1 cellular context compared by ENCODE assay signal in the genomic region with DNA sequence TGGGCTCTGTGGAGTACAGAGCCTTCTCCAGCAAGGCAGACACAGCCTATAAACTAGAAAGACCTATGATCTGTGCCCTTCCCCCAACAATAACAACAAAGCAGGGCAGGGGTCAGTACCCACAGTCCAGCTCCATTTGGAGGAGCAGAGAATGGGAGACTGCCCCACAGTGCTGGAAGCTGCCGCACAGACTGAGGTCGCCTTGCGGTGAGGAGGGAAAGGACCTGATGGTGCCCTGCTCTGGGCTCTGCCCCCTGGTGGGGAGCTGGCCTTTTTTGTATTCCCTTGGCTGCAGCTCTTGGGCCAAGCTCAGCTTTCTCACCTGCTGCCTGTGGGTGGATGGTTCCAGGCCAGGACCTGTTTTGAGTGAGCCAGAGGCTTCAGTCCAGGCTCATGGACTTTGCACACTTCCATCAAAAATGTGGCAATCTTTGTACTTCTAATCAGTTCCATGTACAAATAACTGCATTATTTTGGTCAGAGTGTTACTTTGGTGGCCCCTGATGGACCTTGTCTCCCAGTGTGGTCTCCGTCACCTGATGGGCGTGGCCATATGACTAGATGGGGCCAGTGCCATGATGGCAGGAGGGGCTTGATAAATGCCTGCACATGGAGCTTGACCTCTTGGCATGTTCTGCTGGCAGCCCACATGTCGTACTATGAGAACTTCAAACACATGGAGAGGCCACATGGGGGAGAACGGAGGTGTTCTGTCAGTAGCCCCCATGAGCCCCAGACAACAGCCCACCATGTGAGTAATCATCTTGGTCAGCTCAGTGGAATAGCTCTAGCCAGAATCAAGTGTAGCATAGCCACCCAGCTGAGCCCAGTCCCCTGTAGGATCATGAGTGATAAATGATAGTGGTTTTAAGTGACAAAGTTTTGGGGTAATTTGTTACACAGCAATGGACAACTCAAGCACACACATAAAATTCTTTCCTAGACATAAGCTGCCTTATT.
TF ChIP-seq lines count a peak whose summit lies in the region.

No MANE protein-coding gene starts in this region.

TF ChIP-seq in HepG2, 621 proteins besides CTCF, POLR2A, EP300 and RAD21 (continued from another document and continues in another):
- TF ChIP-seq, protein P1, sequence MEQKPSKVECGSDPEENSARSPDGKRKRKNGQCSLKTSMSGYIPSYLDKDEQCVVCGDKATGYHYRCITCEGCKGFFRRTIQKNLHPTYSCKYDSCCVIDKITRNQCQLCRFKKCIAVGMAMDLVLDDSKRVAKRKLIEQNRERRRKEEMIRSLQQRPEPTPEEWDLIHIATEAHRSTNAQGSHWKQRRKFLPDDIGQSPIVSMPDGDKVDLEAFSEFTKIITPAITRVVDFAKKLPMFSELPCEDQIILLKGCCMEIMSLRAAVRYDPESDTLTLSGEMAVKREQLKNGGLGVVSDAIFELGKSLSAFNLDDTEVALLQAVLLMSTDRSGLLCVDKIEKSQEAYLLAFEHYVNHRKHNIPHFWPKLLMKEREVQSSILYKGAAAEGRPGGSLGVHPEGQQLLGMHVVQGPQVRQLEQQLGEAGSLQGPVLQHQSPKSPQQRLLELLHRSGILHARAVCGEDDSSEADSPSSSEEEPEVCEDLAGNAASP (CRISPR knock-in tag; IDR thresholded peaks at IDR 0.05; ENCODE audit: borderline replicate concordance), result peak; percentile 50
- TF ChIP-seq ZNF652 (CRISPR knock-in tag; IDR thresholded peaks at IDR 0.05; ENCODE audit: borderline replicate concordance, low read depth), result no peak
- peak; percentile 72; the same call in 1 of the 2 replicates for TF ChIP-seq ZNF44 (CRISPR knock-in tag; IDR thresholded peaks at IDR 0.05)
- peak; percentile 27 for TF ChIP-seq RARA (CRISPR knock-in tag; IDR thresholded peaks at IDR 0.05)
- TF ChIP-seq, protein P2, sequence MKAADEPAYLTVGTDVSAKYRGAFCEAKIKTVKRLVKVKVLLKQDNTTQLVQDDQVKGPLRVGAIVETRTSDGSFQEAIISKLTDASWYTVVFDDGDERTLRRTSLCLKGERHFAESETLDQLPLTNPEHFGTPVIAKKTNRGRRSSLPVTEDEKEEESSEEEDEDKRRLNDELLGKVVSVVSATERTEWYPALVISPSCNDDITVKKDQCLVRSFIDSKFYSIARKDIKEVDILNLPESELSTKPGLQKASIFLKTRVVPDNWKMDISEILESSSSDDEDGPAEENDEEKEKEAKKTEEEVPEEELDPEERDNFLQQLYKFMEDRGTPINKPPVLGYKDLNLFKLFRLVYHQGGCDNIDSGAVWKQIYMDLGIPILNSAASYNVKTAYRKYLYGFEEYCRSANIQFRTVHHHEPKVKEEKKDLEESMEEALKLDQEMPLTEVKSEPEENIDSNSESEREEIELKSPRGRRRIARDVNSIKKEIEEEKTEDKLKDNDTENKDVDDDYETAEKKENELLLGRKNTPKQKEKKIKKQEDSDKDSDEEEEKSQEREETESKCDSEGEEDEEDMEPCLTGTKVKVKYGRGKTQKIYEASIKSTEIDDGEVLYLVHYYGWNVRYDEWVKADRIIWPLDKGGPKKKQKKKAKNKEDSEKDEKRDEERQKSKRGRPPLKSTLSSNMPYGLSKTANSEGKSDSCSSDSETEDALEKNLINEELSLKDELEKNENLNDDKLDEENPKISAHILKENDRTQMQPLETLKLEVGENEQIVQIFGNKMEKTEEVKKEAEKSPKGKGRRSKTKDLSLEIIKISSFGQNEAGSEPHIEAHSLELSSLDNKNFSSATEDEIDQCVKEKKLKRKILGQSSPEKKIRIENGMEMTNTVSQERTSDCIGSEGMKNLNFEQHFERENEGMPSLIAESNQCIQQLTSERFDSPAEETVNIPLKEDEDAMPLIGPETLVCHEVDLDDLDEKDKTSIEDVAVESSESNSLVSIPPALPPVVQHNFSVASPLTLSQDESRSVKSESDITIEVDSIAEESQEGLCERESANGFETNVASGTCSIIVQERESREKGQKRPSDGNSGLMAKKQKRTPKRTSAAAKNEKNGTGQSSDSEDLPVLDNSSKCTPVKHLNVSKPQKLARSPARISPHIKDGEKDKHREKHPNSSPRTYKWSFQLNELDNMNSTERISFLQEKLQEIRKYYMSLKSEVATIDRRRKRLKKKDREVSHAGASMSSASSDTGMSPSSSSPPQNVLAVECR (CRISPR knock-in tag; IDR thresholded peaks at IDR 0.05; ENCODE audit: borderline replicate concordance), result 0 out of 2 replicates have a peak, but pooled peaks have one; percentile 34
- peak; percentile 80; the same call in 1 of the 2 replicates for TF ChIP-seq HOXA5 (CRISPR knock-in tag; IDR thresholded peaks at IDR 0.05)
- 0 out of 2 replicates have a peak, but pooled peaks have one; percentile 36 for TF ChIP-seq POLR2AphosphoS5 (IDR thresholded peaks at IDR 0.05; ENCODE audit: low read depth, low read length)
- TF ChIP-seq ZNF20 (CRISPR knock-in tag; IDR thresholded peaks at IDR 0.05), result no peak
- TF ChIP-seq, protein P3, sequence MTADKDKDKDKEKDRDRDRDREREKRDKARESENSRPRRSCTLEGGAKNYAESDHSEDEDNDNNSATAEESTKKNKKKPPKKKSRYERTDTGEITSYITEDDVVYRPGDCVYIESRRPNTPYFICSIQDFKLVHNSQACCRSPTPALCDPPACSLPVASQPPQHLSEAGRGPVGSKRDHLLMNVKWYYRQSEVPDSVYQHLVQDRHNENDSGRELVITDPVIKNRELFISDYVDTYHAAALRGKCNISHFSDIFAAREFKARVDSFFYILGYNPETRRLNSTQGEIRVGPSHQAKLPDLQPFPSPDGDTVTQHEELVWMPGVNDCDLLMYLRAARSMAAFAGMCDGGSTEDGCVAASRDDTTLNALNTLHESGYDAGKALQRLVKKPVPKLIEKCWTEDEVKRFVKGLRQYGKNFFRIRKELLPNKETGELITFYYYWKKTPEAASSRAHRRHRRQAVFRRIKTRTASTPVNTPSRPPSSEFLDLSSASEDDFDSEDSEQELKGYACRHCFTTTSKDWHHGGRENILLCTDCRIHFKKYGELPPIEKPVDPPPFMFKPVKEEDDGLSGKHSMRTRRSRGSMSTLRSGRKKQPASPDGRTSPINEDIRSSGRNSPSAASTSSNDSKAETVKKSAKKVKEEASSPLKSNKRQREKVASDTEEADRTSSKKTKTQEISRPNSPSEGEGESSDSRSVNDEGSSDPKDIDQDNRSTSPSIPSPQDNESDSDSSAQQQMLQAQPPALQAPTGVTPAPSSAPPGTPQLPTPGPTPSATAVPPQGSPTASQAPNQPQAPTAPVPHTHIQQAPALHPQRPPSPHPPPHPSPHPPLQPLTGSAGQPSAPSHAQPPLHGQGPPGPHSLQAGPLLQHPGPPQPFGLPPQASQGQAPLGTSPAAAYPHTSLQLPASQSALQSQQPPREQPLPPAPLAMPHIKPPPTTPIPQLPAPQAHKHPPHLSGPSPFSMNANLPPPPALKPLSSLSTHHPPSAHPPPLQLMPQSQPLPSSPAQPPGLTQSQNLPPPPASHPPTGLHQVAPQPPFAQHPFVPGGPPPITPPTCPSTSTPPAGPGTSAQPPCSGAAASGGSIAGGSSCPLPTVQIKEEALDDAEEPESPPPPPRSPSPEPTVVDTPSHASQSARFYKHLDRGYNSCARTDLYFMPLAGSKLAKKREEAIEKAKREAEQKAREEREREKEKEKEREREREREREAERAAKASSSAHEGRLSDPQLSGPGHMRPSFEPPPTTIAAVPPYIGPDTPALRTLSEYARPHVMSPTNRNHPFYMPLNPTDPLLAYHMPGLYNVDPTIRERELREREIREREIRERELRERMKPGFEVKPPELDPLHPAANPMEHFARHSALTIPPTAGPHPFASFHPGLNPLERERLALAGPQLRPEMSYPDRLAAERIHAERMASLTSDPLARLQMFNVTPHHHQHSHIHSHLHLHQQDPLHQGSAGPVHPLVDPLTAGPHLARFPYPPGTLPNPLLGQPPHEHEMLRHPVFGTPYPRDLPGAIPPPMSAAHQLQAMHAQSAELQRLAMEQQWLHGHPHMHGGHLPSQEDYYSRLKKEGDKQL (CRISPR knock-in tag; IDR thresholded peaks at IDR 0.05; ENCODE audit: low read depth), result no peak
- peak; percentile 70; the same call in 1 of the 2 replicates for TF ChIP-seq FOXJ3 (CRISPR knock-in tag; IDR thresholded peaks at IDR 0.05; ENCODE audit: borderline replicate concordance)
- TF ChIP-seq, protein P4, sequence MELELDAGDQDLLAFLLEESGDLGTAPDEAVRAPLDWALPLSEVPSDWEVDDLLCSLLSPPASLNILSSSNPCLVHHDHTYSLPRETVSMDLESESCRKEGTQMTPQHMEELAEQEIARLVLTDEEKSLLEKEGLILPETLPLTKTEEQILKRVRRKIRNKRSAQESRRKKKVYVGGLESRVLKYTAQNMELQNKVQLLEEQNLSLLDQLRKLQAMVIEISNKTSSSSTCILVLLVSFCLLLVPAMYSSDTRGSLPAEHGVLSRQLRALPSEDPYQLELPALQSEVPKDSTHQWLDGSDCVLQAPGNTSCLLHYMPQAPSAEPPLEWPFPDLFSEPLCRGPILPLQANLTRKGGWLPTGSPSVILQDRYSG (CRISPR knock-in tag; IDR thresholded peaks at IDR 0.05), result no peak
- no peak for TF ChIP-seq JUNB (CRISPR knock-in tag; IDR thresholded peaks at IDR 0.05; ENCODE audit: borderline replicate concordance)
- TF ChIP-seq MYNN (CRISPR knock-in tag; IDR thresholded peaks at IDR 0.05; ENCODE audit: low read depth), result no peak; the same call in 1 of the 2 replicates
- TF ChIP-seq FLYWCH1 (CRISPR knock-in tag; IDR thresholded peaks at IDR 0.05), result no peak
- TF ChIP-seq, protein P5, sequence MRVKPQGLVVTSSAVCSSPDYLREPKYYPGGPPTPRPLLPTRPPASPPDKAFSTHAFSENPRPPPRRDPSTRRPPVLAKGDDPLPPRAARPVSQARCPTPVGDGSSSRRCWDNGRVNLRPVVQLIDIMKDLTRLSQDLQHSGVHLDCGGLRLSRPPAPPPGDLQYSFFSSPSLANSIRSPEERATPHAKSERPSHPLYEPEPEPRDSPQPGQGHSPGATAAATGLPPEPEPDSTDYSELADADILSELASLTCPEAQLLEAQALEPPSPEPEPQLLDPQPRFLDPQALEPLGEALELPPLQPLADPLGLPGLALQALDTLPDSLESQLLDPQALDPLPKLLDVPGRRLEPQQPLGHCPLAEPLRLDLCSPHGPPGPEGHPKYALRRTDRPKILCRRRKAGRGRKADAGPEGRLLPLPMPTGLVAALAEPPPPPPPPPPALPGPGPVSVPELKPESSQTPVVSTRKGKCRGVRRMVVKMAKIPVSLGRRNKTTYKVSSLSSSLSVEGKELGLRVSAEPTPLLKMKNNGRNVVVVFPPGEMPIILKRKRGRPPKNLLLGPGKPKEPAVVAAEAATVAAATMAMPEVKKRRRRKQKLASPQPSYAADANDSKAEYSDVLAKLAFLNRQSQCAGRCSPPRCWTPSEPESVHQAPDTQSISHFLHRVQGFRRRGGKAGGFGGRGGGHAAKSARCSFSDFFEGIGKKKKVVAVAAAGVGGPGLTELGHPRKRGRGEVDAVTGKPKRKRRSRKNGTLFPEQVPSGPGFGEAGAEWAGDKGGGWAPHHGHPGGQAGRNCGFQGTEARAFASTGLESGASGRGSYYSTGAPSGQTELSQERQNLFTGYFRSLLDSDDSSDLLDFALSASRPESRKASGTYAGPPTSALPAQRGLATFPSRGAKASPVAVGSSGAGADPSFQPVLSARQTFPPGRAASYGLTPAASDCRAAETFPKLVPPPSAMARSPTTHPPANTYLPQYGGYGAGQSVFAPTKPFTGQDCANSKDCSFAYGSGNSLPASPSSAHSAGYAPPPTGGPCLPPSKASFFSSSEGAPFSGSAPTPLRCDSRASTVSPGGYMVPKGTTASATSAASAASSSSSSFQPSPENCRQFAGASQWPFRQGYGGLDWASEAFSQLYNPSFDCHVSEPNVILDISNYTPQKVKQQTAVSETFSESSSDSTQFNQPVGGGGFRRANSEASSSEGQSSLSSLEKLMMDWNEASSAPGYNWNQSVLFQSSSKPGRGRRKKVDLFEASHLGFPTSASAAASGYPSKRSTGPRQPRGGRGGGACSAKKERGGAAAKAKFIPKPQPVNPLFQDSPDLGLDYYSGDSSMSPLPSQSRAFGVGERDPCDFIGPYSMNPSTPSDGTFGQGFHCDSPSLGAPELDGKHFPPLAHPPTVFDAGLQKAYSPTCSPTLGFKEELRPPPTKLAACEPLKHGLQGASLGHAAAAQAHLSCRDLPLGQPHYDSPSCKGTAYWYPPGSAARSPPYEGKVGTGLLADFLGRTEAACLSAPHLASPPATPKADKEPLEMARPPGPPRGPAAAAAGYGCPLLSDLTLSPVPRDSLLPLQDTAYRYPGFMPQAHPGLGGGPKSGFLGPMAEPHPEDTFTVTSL (CRISPR knock-in tag; IDR thresholded peaks at IDR 0.05; ENCODE audit: borderline replicate concordance), result peak; percentile 66; the same call in 1 of the 2 replicates
- no peak for TF ChIP-seq PCBP2 (optimal IDR thresholded peaks at IDR 0.05; ENCODE audit: low read depth, low read length, poor library complexity, severe bottlenecking)
- TF ChIP-seq, protein P6, sequence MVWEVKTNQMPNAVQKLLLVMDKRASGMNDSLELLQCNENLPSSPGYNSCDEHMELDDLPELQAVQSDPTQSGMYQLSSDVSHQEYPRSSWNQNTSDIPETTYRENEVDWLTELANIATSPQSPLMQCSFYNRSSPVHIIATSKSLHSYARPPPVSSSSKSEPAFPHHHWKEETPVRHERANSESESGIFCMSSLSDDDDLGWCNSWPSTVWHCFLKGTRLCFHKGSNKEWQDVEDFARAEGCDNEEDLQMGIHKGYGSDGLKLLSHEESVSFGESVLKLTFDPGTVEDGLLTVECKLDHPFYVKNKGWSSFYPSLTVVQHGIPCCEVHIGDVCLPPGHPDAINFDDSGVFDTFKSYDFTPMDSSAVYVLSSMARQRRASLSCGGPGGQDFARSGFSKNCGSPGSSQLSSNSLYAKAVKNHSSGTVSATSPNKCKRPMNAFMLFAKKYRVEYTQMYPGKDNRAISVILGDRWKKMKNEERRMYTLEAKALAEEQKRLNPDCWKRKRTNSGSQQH (CRISPR knock-in tag; IDR thresholded peaks at IDR 0.05; ENCODE audit: low read depth), result no peak
- TF ChIP-seq, protein P7, sequence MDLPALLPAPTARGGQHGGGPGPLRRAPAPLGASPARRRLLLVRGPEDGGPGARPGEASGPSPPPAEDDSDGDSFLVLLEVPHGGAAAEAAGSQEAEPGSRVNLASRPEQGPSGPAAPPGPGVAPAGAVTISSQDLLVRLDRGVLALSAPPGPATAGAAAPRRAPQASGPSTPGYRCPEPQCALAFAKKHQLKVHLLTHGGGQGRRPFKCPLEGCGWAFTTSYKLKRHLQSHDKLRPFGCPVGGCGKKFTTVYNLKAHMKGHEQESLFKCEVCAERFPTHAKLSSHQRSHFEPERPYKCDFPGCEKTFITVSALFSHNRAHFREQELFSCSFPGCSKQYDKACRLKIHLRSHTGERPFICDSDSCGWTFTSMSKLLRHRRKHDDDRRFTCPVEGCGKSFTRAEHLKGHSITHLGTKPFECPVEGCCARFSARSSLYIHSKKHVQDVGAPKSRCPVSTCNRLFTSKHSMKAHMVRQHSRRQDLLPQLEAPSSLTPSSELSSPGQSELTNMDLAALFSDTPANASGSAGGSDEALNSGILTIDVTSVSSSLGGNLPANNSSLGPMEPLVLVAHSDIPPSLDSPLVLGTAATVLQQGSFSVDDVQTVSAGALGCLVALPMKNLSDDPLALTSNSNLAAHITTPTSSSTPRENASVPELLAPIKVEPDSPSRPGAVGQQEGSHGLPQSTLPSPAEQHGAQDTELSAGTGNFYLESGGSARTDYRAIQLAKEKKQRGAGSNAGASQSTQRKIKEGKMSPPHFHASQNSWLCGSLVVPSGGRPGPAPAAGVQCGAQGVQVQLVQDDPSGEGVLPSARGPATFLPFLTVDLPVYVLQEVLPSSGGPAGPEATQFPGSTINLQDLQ (CRISPR knock-in tag; IDR thresholded peaks at IDR 0.05), result no peak
- TF ChIP-seq ZNF629 (CRISPR knock-in tag; conservative IDR thresholded peaks at IDR 0.05), result peak; percentile 55
- TF ChIP-seq MAZ (IDR thresholded peaks at IDR 0.05; ENCODE audit: borderline replicate concordance, low read depth, low read length), result no peak
- no peak for TF ChIP-seq MAZ (CRISPR knock-in tag; IDR thresholded peaks at IDR 0.05; ENCODE audit: low read depth)
- no peak; the same call in 1 of the 2 replicates for TF ChIP-seq KDM4B (CRISPR knock-in tag; IDR thresholded peaks at IDR 0.05)
- TF ChIP-seq NR2F2 (IDR thresholded peaks at IDR 0.05; ENCODE audit: borderline replicate concordance, low read depth), result no peak; the same call in 1 of the 2 replicates
- no peak for TF ChIP-seq GLI4 (CRISPR knock-in tag; IDR thresholded peaks at IDR 0.05; ENCODE audit: borderline replicate concordance)
- TF ChIP-seq, protein P8, sequence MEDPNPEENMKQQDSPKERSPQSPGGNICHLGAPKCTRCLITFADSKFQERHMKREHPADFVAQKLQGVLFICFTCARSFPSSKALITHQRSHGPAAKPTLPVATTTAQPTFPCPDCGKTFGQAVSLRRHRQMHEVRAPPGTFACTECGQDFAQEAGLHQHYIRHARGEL (CRISPR knock-in tag; IDR thresholded peaks at IDR 0.05), result no peak
